Comparison of ENCODE assay signal across 9 cellular contexts in the genomic region with DNA sequence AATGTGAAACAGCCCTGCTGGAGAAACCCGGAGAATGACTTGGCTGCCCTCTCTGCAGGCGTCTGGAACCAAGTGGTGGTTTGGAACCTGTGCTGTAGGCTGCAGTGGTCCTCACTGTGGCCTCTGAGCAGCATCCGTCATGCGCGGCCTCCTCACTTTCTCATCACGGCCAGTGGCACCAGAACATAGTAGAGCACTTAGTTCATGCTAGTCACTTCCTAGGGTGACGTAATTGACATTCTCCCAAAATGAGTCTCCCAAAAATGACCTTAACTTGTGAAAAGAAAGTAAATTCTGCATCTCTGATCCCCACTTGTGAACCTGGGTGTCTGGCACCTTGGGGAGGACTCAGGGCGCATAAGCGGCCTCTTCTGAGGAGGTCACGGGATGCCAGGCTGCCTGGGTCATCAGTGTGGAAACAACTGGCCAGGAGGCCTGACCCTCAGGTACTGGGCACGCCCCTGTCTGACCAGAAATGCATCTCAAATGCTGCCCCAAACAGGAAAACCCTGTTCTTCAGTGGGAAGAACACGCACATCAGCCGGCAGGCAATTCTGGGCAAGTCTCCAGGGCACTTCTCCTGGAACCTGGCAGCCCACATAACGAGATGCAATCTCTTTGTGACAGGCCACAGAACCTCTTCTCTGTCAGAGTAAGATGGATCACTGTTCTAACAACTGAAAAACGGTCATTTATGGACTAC. TPM values are rescaled to one million over a fixed set of nuclear protein-coding genes. Genes with fewer than 3 reads are reported as not detected.
DNase-seq lines count a peak whose midpoint lies in the region; ATAC-seq and TF ChIP-seq lines count a peak whose summit lies in the region.
"Had no signal": no experiment of that assay in that cellular context is flagged by ENCODE, and none has a peak within 500 bp of the region (broad histone marks: within the 10 kb centered on the region; RNA-seq: fewer than 3 reads in every experiment).

No MANE protein-coding gene starts in this region.

- intact Hi-C loops in heart left ventricle (cut with DNase I), result no loop called here

- 69 to 84% (median 71%) methylated on average over 12 to 15 of the region's 15 CpGs for WGBS in heart left ventricle, 4 donors

- H3K4me1 ChIP-seq in cardiac muscle cell (ENCODE audit: low read depth) (no peaks in the 10 kb centered on the region), heart left ventricle (peaks cover 0 to 16% (median 6%) of the 10 kb centered on the region in 12 donors), Peyer's patch (peaks cover 0 to 18% (median 0%) of the 10 kb centered on the region in 4 donors)

- TF ChIP-seq POLR2A in heart left ventricle (IDR thresholded peaks at IDR 0.05) (no peak), Peyer's patch (IDR thresholded peaks at IDR 0.05) (no peak)

- ATAC-seq in heart left ventricle, result no peak

- H3K4me3 ChIP-seq in cardiac muscle cell (no peak overlapping the region), heart left ventricle (no peak overlapping the region), fibroblast of pulmonary artery (replicated peaks; ENCODE audit: low read depth, low read length) (no peak overlapping the region), Peyer's patch (no peak overlapping the region)

- H3K36me3 ChIP-seq in cardiac muscle cell (no peaks in the 10 kb centered on the region), heart left ventricle (no peaks in the 10 kb centered on the region), Peyer's patch (no peaks in the 10 kb centered on the region)

- no peaks in the 10 kb centered on the region for H3K27me3 ChIP-seq in cardiac muscle cell
- H3K27me3 ChIP-seq in heart left ventricle, result no peaks in the 10 kb centered on the region
- no peaks in the 10 kb centered on the region for H3K27me3 ChIP-seq in Peyer's patch

- H3K27ac ChIP-seq in cardiac muscle cell, result no peak overlapping the region
- H3K27ac ChIP-seq in heart left ventricle, result peak overlapping the region in 1 of 12 donors; percentile 38
- H3K27ac ChIP-seq in Peyer's patch, result peak overlapping the region in 1 of 4 donors; percentile 41

- no peaks in the 10 kb centered on the region for H3K9me3 ChIP-seq in cardiac muscle cell (ENCODE audit: low read depth)
- H3K9me3 ChIP-seq in heart left ventricle, result no peaks in the 10 kb centered on the region
- no peaks in the 10 kb centered on the region for H3K9me3 ChIP-seq in Peyer's patch

- TF ChIP-seq CTCF in cardiac muscle cell (IDR thresholded peaks at IDR 0.05; ENCODE audit: low read depth, low read length) (no peak), heart left ventricle (IDR thresholded peaks at IDR 0.05) (no peak), fibroblast of pulmonary artery (IDR thresholded peaks at IDR 0.05; ENCODE audit: low read length, missing control alignments) (no peak), Peyer's patch (IDR thresholded peaks at IDR 0.05) (no peak)

- peak; percentile 36 to 44 for DNase-seq in cardiac muscle cell (ENCODE audit: low read depth in 1 of 2, low spot score in 1 of 2)
- no peak for DNase-seq in heart left ventricle
- DNase-seq in SHP77 treated with DMSO at 0.1 percent for 48 hours (lab: John Stamatoyannopoulos, UW), result peak; percentile 44
- peak; percentile 58 for DNase-seq in fibroblast of pulmonary artery (ENCODE audit: low read depth)
- peak; percentile 78 for DNase-seq in ureter (ENCODE audit: low spot score)
- no peak for DNase-seq in Peyer's patch
- no peak for DNase-seq in NCI-H1930 (lab: John Stamatoyannopoulos, UW)
- DNase-seq in OCI-M2 (lab: John Stamatoyannopoulos, UW; ENCODE audit: unreplicated experiment), result no peak
- DNase-seq: CD4-positive, CD25-positive, alpha-beta regulatory T cell had no signal

RNA-seq across cellular contexts. Expression of a gene that starts 36.6 kb away (rescaled TPM):
- 42.6 and 48.1 TPM in 2 replicates for total RNA-seq in cardiac muscle cell
- polyA plus RNA-seq in cardiac muscle cell, result 46.0 and 48.1 TPM in 2 replicates
- 10 to 100 TPM; 18.0 to 41.0 (median 22.1) TPM for total RNA-seq in heart left ventricle
- 10 to 100 TPM; 10.6 to 34.8 TPM for polyA plus RNA-seq in heart left ventricle
- total RNA-seq in ureter, result 77.7 TPM
- total RNA-seq in Peyer's patch, result 10 to 100 TPM; 53.6 to 94.6 (median 68.1) TPM

Comparison
In these comparisons a context has a peak if more than half of its experiments do, and no peak if none do; other contexts are left out.
1. DNase-seq: peak in cardiac muscle cell (2 of 2), SHP77 treated with DMSO at 0.1 percent for 48 hours (single experiment), fibroblast of pulmonary artery (single experiment) and ureter (single experiment); none in heart left ventricle (0 of 5), Peyer's patch (0 of 3), NCI-H1930 (0 of 2) and OCI-M2 (single experiment).